8 cellular contexts compared by ENCODE assay signal in genomic region chrX:48897621-48898306, GRCh38. TPM values are rescaled to one million over a fixed set of nuclear protein-coding genes. Genes with fewer than 3 reads are reported as not detected.
DNase-seq lines count a peak whose midpoint lies in the region; ATAC-seq and TF ChIP-seq lines count a peak whose summit lies in the region.

Gene PQBP1 (plus strand): TSS chrX:48897930. CDS start chrX:48898510, 580 bp downstream.
Gene TIMM17B (minus strand): TSS chrX:48897768. CDS start chrX:48897749, 19 bp downstream.

- DNase-seq in AML-193 (lab: John Stamatoyannopoulos, UW) = peak; percentile 77 to 83
- peak; percentile 92 for DNase-seq in NCI-H510A treated with DMSO at 0.1 percent for 48 hours (lab: John Stamatoyannopoulos, UW)
- peak; percentile 68 to 71 for DNase-seq in activated CD4-positive, alpha-beta T cell treated with anti-CD3 and anti-CD28 coated beads for 24 hours (ENCODE audit: low read depth in 2 of 2)
- peak; percentile 98 for DNase-seq in choroid plexus epithelial cell (ENCODE audit: low read depth)
- peak; percentile 79 for DNase-seq in kidney epithelial cell (ENCODE audit: low read depth)
- peak; percentile 77 to 80 for DNase-seq in stimulated activated CD4-positive, alpha-beta T cell treated with anti-CD3 and anti-CD28 coated beads, Interleukin-15, amount 100 ng/mL, for 48 hours (ENCODE audit: low read depth in 2 of 2)

- no peaks in the 10 kb centered on the region for H3K27me3 ChIP-seq in kidney epithelial cell (ENCODE audit: control insufficient read depth, insufficient read depth, low read length)

- peak; percentile 84 for TF ChIP-seq POLR2A in GM19193 (IDR thresholded peaks at IDR 0.05; ENCODE audit: extremely low read depth, insufficient read depth, insufficient read length)

- no peaks in the 10 kb centered on the region for H3K36me3 ChIP-seq in kidney epithelial cell (ENCODE audit: control insufficient read depth, insufficient read depth, low read length)

- H3K4me3 ChIP-seq in choroid plexus epithelial cell (ENCODE audit: low read depth, low read length) (peak within 1 kb of the TSS; percentile 77), kidney epithelial cell (ENCODE audit: low read depth, low read length) (peak within 1 kb of the TSS; percentile 84)

- ATAC-seq in HG03439 (IDR thresholded peaks at IDR 0.05; ENCODE audit: unreplicated experiment) = peak; percentile 83

- TF ChIP-seq CTCF in choroid plexus epithelial cell (conservative IDR thresholded peaks at IDR 0.05; ENCODE audit: low read depth, low read length) (no peak), kidney epithelial cell (IDR thresholded peaks at IDR 0.05; ENCODE audit: insufficient read depth, low read length, poor library complexity, severe bottlenecking) (no peak)

RNA-seq across cellular contexts. Expression of gene PQBP1, which starts in this region (rescaled TPM):
- total RNA-seq in kidney epithelial cell = 73.2 and 92.5 TPM in 2 replicates

RNA-seq across cellular contexts. Expression of gene TIMM17B, which starts in this region (rescaled TPM):
- 89.4 and 100 TPM in 2 replicates for total RNA-seq in kidney epithelial cell

Comparison
In these comparisons a context has a peak if more than half of its experiments do, and no peak if none do; other contexts are left out.
1. Peak in every context shown above with its lines: DNase-seq, ATAC-seq and H3K4me3 ChIP-seq.